ENCODE assay signal across 9 cellular contexts in genomic region chr1:12208764-12209494, GRCh38. TPM values are rescaled to one million over a fixed set of nuclear protein-coding genes. Genes with fewer than 3 reads are reported as not detected.
A peak's percentile ranks its signal among the peaks of the same experiment; 100 is the strongest.
DNase-seq lines count a peak whose midpoint lies in the region; ATAC-seq, FAIRE-seq and TF ChIP-seq lines count a peak whose summit lies in the region.
"Had no signal": no experiment of that assay in that cellular context is flagged by ENCODE, and none has a peak within 500 bp of the region (broad histone marks: within the 10 kb centered on the region; RNA-seq: fewer than 3 reads in every experiment).

No MANE protein-coding gene starts in this region.

- no peak overlapping the region for H3K14ac ChIP-seq in H1 (ENCODE audit: insufficient read length)

- peaks cover 18% of the 10 kb centered on the region for H3K36me3 Mint-ChIP-seq in activated CD8-positive, alpha-beta memory T cell treated with anti-CD3 and anti-CD28 coated beads, Interleukin-2, amount 10 ng/mL, durations not matched to agents 7 days and 5 days

- no peaks in the 10 kb centered on the region for H3K9me3 Mint-ChIP-seq in activated CD8-positive, alpha-beta memory T cell treated with anti-CD3 and anti-CD28 coated beads, Interleukin-2, amount 10 ng/mL, durations not matched to agents 7 days and 5 days (ENCODE audit: low read depth)

- POLR2A ChIA-PET in H1 (lab: Charles Lee; ENCODE audit: partially characterized antibody) = no interaction called here

- H2BK12ac ChIP-seq in H1 (ENCODE audit: low read depth, low read length) = peak overlapping the region; percentile 85; the same call in 1 of the 2 replicates

- H3K27me3 Mint-ChIP-seq in activated CD8-positive, alpha-beta memory T cell treated with anti-CD3 and anti-CD28 coated beads, Interleukin-2, amount 10 ng/mL, durations not matched to agents 7 days and 5 days = no peaks in the 10 kb centered on the region

- H2BK120ac ChIP-seq in H1 (replicated peaks; ENCODE audit: low read depth, low read length) = peak overlapping the region; percentile 18

- DNase-seq in EH (ENCODE audit: low read depth) (peak; percentile 77), NT2/D1 (ENCODE audit: low read depth, low spot score) (peak; percentile 67), H1 (ENCODE audit: low read depth in 1 of 2, low spot score in 2 of 2) (peak; percentile 82 to 99), midbrain (lab: John Stamatoyannopoulos, UW) (peak; percentile 83)
- DNase-seq in activated CD8-positive, alpha-beta memory T cell treated with anti-CD3 and anti-CD28 coated beads, Interleukin-2, amount 10 ng/mL, durations not matched to agents 7 days and 5 days = peak; percentile 88
- DNase-seq in stimulated activated CD8-positive, alpha-beta memory T cell treated with anti-CD3 and anti-CD28 coated beads, Interleukin-4, amount 100 ng/mL, for 1 hour (ENCODE audit: low read depth in 2 of 2, low spot score in 1 of 2) = peak; percentile 75 to 79

- H2AK5ac ChIP-seq in H1 (ENCODE audit: low read depth, low read length) = no peak overlapping the region

- TF ChIP-seq RAD21 in H1 (IDR thresholded peaks at IDR 0.05 in 1 of 2, conservative IDR thresholded peaks at IDR 0.05 in 1 of 2; ENCODE audit: low read depth in 2 of 2, low read length in 2 of 2) = peak; percentile 97

- no peak overlapping the region for H3K9ac ChIP-seq in NT2/D1 (ENCODE audit: insufficient read length, low read depth)
- H3K9ac ChIP-seq in H1 (replicated peaks in 1 of 4; ENCODE audit: extremely low read depth in 1 of 4, low read depth in 3 of 4, low read length in 3 of 4) = no peak overlapping the region

- H3K4me2 ChIP-seq in H1 (ENCODE audit: insufficient read depth in 1 of 2, low read depth in 2 of 2, low read length in 2 of 2) = no peak overlapping the region

- no peak overlapping the region for H3K18ac ChIP-seq in H1 (ENCODE audit: extremely low read depth, low read length)

- H2AFZ ChIP-seq in H1 (ENCODE audit: low read length) = peak overlapping the region; percentile 10; the same call in 1 of the 2 replicates

- H3K4me3 Mint-ChIP-seq in activated CD8-positive, alpha-beta memory T cell treated with anti-CD3 and anti-CD28 coated beads, Interleukin-2, amount 10 ng/mL, durations not matched to agents 7 days and 5 days = no peak overlapping the region

- peak overlapping the region; percentile 61 for H3K27ac Mint-ChIP-seq in activated CD8-positive, alpha-beta memory T cell treated with anti-CD3 and anti-CD28 coated beads, Interleukin-2, amount 10 ng/mL, durations not matched to agents 7 days and 5 days

- no peak overlapping the region for H3K4me3 ChIP-seq in NT2/D1 (ENCODE audit: insufficient read length, low read depth)
- H3K4me3 ChIP-seq in H1 (ENCODE audit: extremely low read depth in 1 of 4, insufficient read depth in 2 of 4, low read depth in 3 of 4, low read length in 4 of 4) = no peak overlapping the region

- 0 out of 2 replicates have a peak overlapping the region, but pooled peaks have one; percentile 66 for H2BK5ac ChIP-seq in H1 (ENCODE audit: low read depth, low read length)

- H4K91ac ChIP-seq in H1 (replicated peaks; ENCODE audit: insufficient read length, low read length) = no peak overlapping the region

- CTCF ChIA-PET in activated CD8-positive, alpha-beta memory T cell treated with anti-CD3 and anti-CD28 coated beads, Interleukin-2, amount 10 ng/mL, durations not matched to agents 7 days and 5 days (lab: Charles Lee) = interaction anchor here (0.9 to 16.4 kb wide), 12 partner anchors 13 to 450 kb away, joined by 3 to 296 read pairs (median 6); no protein-coding TSS in a partner anchor
- CTCF ChIA-PET in H1 (lab: Charles Lee; ENCODE audit: partially characterized antibody) = interaction anchor here (0.6 to 17.0 kb wide), 27 partner anchors 10 to 171 kb away, joined by 3 to 503 read pairs (median 4); partner anchors contain the start of gene VPS13D

- no peak for TF ChIP-seq EP300 in H1 (IDR thresholded peaks at IDR 0.05; ENCODE audit: borderline replicate concordance in 1 of 2, low read depth in 2 of 2, low read length in 2 of 2)

- H3K36me3 ChIP-seq in NT2/D1 (ENCODE audit: insufficient read depth, insufficient read length, low read length) (no peaks in the 10 kb centered on the region), H1 (ENCODE audit: control insufficient read depth in 2 of 4, insufficient read depth in 4 of 4, low read length in 3 of 4) (no peaks in the 10 kb centered on the region)

- H3K27me3 ChIP-seq in NT2/D1 (ENCODE audit: insufficient read depth, insufficient read length) (no peaks in the 10 kb centered on the region), H1 (replicated peaks in 1 of 4; ENCODE audit: control insufficient read depth in 3 of 4, extremely low read depth in 1 of 4, insufficient read depth in 3 of 4, low read length in 3 of 4) (no peaks in the 10 kb centered on the region)

- TF ChIP-seq POLR2A in H1 (IDR thresholded peaks at IDR 0.05; ENCODE audit: control extremely low read depth in 1 of 2, low read depth in 2 of 2, low read length in 2 of 2) = no peak

- H2BK15ac ChIP-seq in H1 (ENCODE audit: low read length) = no peak overlapping the region; the same call in 1 of the 2 replicates

- peak overlapping the region; percentile 89; the same call in 1 of the 2 replicates for H2BK20ac ChIP-seq in H1 (ENCODE audit: low read length)

- no peaks in the 10 kb centered on the region; the same call in 1 of the 2 replicates for H3K23me2 ChIP-seq in H1 (ENCODE audit: low read depth, low read length)

- no peak overlapping the region for H3K4ac ChIP-seq in H1 (replicated peaks; ENCODE audit: insufficient read length, low read depth, low read length)

- H3K4me1 ChIP-seq in NT2/D1 (ENCODE audit: insufficient read depth, insufficient read length) (peaks cover 9% of the 10 kb centered on the region), H1 (replicated peaks in 1 of 4; ENCODE audit: control insufficient read depth in 3 of 4, insufficient read depth in 4 of 4, low read length in 3 of 4) (peaks cover 3 to 6% (median 4%) of the 10 kb centered on the region in 4 experiments; a peak in 6 of 7 replicates)

- H3K79me1 ChIP-seq in H1 (ENCODE audit: low read depth, low read length) = no peaks in the 10 kb centered on the region

- H4K8ac ChIP-seq in H1 (ENCODE audit: extremely low read depth, insufficient read depth, low read length) = peak overlapping the region; percentile 92

- H3K9me3 ChIP-seq in NT2/D1 (ENCODE audit: insufficient read depth, low read length) (no peaks in the 10 kb centered on the region), H1 (ENCODE audit: insufficient read depth in 2 of 2, low read depth in 1 of 2, low read length in 1 of 2) (no peaks in the 10 kb centered on the region)

- TF ChIP-seq CTCF in H1 (IDR thresholded peaks at IDR 0.05; ENCODE audit: control extremely low read depth in 1 of 3, insufficient read depth in 1 of 3, low read depth in 1 of 3, low read length in 3 of 3) = peak; percentile 94 to 98 (median 94)

- no peak overlapping the region for H3K23ac ChIP-seq in H1 (ENCODE audit: insufficient read length)

- H4K20me1 ChIP-seq in H1 (replicated peaks in 1 of 2; ENCODE audit: control insufficient read depth in 1 of 2, insufficient read depth in 2 of 2, low read length in 2 of 2) = no peaks in the 10 kb centered on the region

- no peak overlapping the region for H3K27ac ChIP-seq in H1 (ENCODE audit: low read depth, low read length)

- H3K56ac ChIP-seq in H1 (replicated peaks; ENCODE audit: insufficient read length, low read depth, low read length) = no peak overlapping the region

- H4K5ac ChIP-seq in H1 (ENCODE audit: insufficient read length, low read depth, low read length) = peak overlapping the region; percentile 4

- WGBS in H1 (ENCODE audit: extremely low coverage in 1 of 2, insufficient coverage in 1 of 2, insufficient read length in 1 of 2, insufficient replicate concordance in 2 of 2, low coverage in 1 of 2, low lambda C conversion rate in 2 of 2, missing lambda C conversion rate in 1 of 2), 2 experiments = 50% methylated on average over 14 of the region's 14 CpGs; no CpG with 5 or more reads in 1 of the 2 experiments

- FAIRE-seq in H1 (lab: Jason Lieb, UNC) = no peak
- FAIRE-seq: islet of Langerhans had no signal

- peaks cover 46% of the 10 kb centered on the region for H3K4me1 Mint-ChIP-seq in activated CD8-positive, alpha-beta memory T cell treated with anti-CD3 and anti-CD28 coated beads, Interleukin-2, amount 10 ng/mL, durations not matched to agents 7 days and 5 days

- peak; percentile 46 for ATAC-seq in HG03460 (IDR thresholded peaks at IDR 0.05; ENCODE audit: unreplicated experiment)
- peak; percentile 79 for ATAC-seq in activated CD8-positive, alpha-beta memory T cell treated with anti-CD3 and anti-CD28 coated beads, Interleukin-2, amount 10 ng/mL, durations not matched to agents 7 days and 5 days
- no peak for ATAC-seq in HG02610 (IDR thresholded peaks at IDR 0.05; ENCODE audit: unreplicated experiment)

- H3K79me2 ChIP-seq in H1 (ENCODE audit: control insufficient read depth in 1 of 2, insufficient read depth in 2 of 2, low read length in 2 of 2) = no peaks in the 10 kb centered on the region

TF ChIP-seq in H1, 55 proteins besides CTCF, POLR2A, EP300 and RAD21 (continues in another document):
- TF ChIP-seq RFX5 (IDR thresholded peaks at IDR 0.05; ENCODE audit: borderline replicate concordance, low read depth, low read length) = no peak
- no peak for TF ChIP-seq MAFK (IDR thresholded peaks at IDR 0.05; ENCODE audit: low read depth, low read length)

RNA-seq across cellular contexts. Expression of gene VPS13D, which starts 20.9 kb away (rescaled TPM):
- 10 to 100 TPM; 34.6 to 38.3 TPM for total RNA-seq in activated CD8-positive, alpha-beta memory T cell treated with anti-CD3 and anti-CD28 coated beads, Interleukin-2, amount 10 ng/mL, durations not matched to agents 7 days and 5 days
- total RNA-seq in H1 (2021; fragmentation: NEBNext Ultra II Directional; extraction: Animal tissue kit (Norgen Biotek cat#: 25700)) = 31.2 and 32.7 TPM in 2 replicates
- 9.7 and 10.9 TPM in 2 replicates for polyA plus RNA-seq in H1 (2011; rRNA removed)
- polyA plus RNA-seq in H1 (2011; cell fraction: cytosol; rRNA removed) = 14.7 TPM
- 27.4 TPM for polyA plus RNA-seq in H1 (2011; cell fraction: nucleus; rRNA removed)
- polyA plus RNA-seq in H1 (2012, experiment 1 of 2) = 13.6 to 16.4 TPM (median 14.6 TPM) in 4 replicates
- polyA plus RNA-seq in H1 (2012, experiment 2 of 2) = 1.1 TPM
- 5.6 TPM for polyA plus RNA-seq in H1 (2013, experiment 1 of 2)
- polyA plus RNA-seq in H1 (2013, experiment 2 of 2) = 6.0 TPM
- polyA minus RNA-seq in H1 (2011; rRNA and poly(A)+ RNA removed) = 64.9 and 68.5 TPM in 2 replicates
- polyA minus RNA-seq in H1 (2011; cell fraction: cytosol; rRNA and poly(A)+ RNA removed) = 33.0 TPM
- polyA minus RNA-seq in H1 (2011; cell fraction: nucleus; rRNA and poly(A)+ RNA removed) = 80.2 TPM

RNA-seq across cellular contexts. Expression of gene TNFRSF1B, which starts 42.1 kb away (rescaled TPM):
- total RNA-seq in activated CD8-positive, alpha-beta memory T cell treated with anti-CD3 and anti-CD28 coated beads, Interleukin-2, amount 10 ng/mL, durations not matched to agents 7 days and 5 days = 100 to 1,000 TPM; 294 to 370 TPM
- 2.8 and 2.9 TPM in 2 replicates for total RNA-seq in H1 (2021; fragmentation: NEBNext Ultra II Directional; extraction: Animal tissue kit (Norgen Biotek cat#: 25700))
- 1.7 and 2.4 TPM in 2 replicates for polyA plus RNA-seq in H1 (2011; rRNA removed)
- polyA plus RNA-seq in H1 (2011; cell fraction: cytosol; rRNA removed) = 1.8 TPM
- 2.5 TPM for polyA plus RNA-seq in H1 (2011; cell fraction: nucleus; rRNA removed)
- 1.3 to 2.6 TPM (median 2.1 TPM) in 4 replicates for polyA plus RNA-seq in H1 (2012, experiment 1 of 2)
- 1.3 TPM for polyA plus RNA-seq in H1 (2012, experiment 2 of 2)
- polyA plus RNA-seq in H1 (2013, experiment 1 of 2) = 2.9 TPM
- 3.5 TPM for polyA plus RNA-seq in H1 (2013, experiment 2 of 2)
- polyA minus RNA-seq in H1 (2011; rRNA and poly(A)+ RNA removed) = 1.1 and 1.5 TPM in 2 replicates
- polyA minus RNA-seq in H1 (2011; cell fraction: cytosol; rRNA and poly(A)+ RNA removed) = 0.88 TPM
- polyA minus RNA-seq in H1 (2011; cell fraction: nucleus; rRNA and poly(A)+ RNA removed) = 0.90 TPM

Comparison
In these comparisons a context has a peak if more than half of its experiments do, and no peak if none do; other contexts are left out.
1. RNA of gene TNFRSF1B, which starts 42.1 kb away (total RNA-seq): 294 to 370 TPM in activated CD8-positive, alpha-beta memory T cell treated with anti-CD3 and anti-CD28 coated beads, Interleukin-2, amount 10 ng/mL, durations not matched to agents 7 days and 5 days; 2.8 to 2.9 TPM in H1; every median in the first group is over 10 times any median in the second.
2. Peak in every context shown above with its lines, with median percentiles within 50 percentile points of each other: DNase-seq.